Comparison of ENCODE assay signal across 2 cellular contexts in the genomic region with DNA sequence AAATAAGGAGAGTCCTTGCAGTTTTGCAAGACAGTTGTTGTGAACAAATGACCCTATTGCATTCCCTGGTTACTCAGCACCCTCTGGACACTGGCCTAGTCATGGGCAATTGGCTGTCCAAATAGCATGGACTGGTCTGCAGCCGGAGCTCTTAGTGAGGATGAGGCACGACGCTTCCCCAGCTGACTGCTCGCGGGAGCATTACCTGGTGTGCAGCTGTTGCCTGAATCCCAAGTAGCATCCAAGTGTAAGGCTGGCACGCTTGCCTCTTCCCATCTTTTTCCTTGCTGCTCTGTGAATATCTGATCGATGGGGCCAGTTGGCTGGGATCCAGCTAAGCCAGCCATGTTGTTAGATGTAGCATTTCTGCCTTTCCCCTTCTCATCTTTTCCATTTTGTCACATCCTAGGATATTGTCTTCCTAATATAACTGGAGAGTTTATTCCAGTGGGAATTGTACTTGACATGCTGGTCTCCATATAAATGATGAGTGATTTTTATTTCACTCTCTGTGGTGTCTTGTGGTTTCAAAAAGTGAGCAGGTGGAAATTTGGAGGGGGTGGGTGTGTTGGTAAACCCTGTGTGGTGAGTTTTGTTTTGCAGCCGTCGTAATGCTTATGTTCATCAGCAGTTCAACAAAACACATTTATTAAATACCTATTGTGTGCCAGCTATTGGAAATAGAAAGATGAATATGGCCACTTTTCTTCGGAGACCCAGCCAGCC.
TF ChIP-seq lines count a peak whose summit lies in the region.

No MANE protein-coding gene starts in this region.

TF ChIP-seq in IMR-90, 13 proteins besides CTCF, POLR2A, EP300 and RAD21:
- TF ChIP-seq CEBPB (IDR thresholded peaks at IDR 0.05; ENCODE audit: low read depth, low read length) (peak; percentile 68; the same call in 1 of the 2 replicates), SMC3 (IDR thresholded peaks at IDR 0.05; ENCODE audit: low read depth, low read length) (no peak)

TF ChIP-seq in K562, 482 proteins besides CTCF, POLR2A, EP300 and RAD21 (continued from another document):
- no peak for TF ChIP-seq RBM39 (optimal IDR thresholded peaks at IDR 0.05; ENCODE audit: low read depth, low read length)
- TF ChIP-seq, protein P1, sequence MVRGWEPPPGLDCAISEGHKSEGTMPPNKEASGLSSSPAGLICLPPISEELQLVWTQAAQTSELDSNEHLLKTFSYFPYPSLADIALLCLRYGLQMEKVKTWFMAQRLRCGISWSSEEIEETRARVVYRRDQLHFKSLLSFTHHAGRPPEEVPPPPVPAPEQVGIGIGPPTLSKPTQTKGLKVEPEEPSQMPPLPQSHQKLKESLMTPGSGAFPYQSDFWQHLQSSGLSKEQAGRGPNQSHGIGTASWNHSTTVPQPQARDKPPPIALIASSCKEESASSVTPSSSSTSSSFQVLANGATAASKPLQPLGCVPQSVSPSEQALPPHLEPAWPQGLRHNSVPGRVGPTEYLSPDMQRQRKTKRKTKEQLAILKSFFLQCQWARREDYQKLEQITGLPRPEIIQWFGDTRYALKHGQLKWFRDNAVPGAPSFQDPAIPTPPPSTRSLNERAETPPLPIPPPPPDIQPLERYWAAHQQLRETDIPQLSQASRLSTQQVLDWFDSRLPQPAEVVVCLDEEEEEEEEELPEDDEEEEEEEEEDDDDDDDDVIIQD (CRISPR knock-in tag; IDR thresholded peaks at IDR 0.05) = no peak
- TF ChIP-seq, protein P2, sequence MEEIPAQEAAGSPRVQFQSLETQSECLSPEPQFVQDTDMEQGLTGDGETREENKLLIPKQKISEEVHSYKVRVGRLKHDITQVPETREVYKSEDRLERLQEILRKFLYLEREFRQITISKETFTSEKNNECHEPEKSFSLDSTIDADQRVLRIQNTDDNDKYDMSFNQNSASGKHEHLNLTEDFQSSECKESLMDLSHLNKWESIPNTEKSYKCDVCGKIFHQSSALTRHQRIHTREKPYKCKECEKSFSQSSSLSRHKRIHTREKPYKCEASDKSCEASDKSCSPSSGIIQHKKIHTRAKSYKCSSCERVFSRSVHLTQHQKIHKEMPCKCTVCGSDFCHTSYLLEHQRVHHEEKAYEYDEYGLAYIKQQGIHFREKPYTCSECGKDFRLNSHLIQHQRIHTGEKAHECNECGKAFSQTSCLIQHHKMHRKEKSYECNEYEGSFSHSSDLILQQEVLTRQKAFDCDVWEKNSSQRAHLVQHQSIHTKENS (CRISPR knock-in tag; IDR thresholded peaks at IDR 0.05) = no peak
- TF ChIP-seq NFIC (IDR thresholded peaks at IDR 0.05) = peak; percentile 80
- TF ChIP-seq ZNF668 (CRISPR knock-in tag; IDR thresholded peaks at IDR 0.05) = no peak
